Comparison of ENCODE assay signal across 8 cellular contexts in the genomic region with DNA sequence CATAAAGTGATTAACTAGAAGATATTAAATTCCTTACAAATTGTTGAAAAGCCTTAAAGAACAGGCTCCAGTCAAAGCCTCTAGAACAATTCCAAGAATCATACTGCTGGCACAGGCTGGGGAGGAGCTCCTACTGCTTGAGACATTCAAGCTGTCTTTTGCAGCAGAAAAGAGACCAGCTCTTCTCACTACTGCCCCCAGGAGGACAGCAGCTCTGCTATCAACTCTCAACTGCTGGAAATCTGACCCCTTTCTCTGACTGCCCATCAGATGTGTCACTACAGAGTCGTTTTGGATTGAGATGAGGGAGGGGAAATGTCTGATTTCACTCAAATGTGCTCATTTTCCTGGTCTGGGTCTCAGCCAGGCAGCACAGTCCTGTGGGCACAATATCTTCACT.
DNase-seq lines count a peak whose midpoint lies in the region; ATAC-seq, FAIRE-seq and TF ChIP-seq lines count a peak whose summit lies in the region.
"Not testable (repeated sequence)": the region's sequence is repeated elsewhere in the genome, so short reads cannot be mapped to it uniquely, and the experiment has no call there.

No MANE protein-coding gene starts in this region.

- not testable (repeated sequence) for H3K9me3 ChIP-seq in SJCRH30 (replicated peaks); liver (ENCODE audit: control insufficient read depth in 4 of 4, low read length in 3 of 4)

- not testable (repeated sequence) for H3K9ac ChIP-seq in KMS-11; liver (ENCODE audit: low read depth in 1 of 2, low read length in 2 of 2)

- H4K20me1 ChIP-seq in KMS-11 (ENCODE audit: insufficient read depth): not testable (repeated sequence)

- not testable (repeated sequence) for H3K4me3 ChIP-seq in KMS-11 (IDR thresholded peaks at IDR 0.05; ENCODE audit: insufficient read depth, low read depth, low read length); SJCRH30; choroid plexus epithelial cell (ENCODE audit: low read depth, low read length); liver (ENCODE audit: low read depth in 1 of 3, low read length in 3 of 3)

- peaks cover 13% of the 10 kb centered on the region for H3K4me1 ChIP-seq in KMS-11 (ENCODE audit: low read depth, poor library complexity, severe bottlenecking)
- H3K4me1 ChIP-seq in SJCRH30; liver (ENCODE audit: control insufficient read depth in 4 of 4, insufficient read depth in 4 of 4, low read length in 3 of 4): not testable (repeated sequence)

- not testable (repeated sequence) for H3K36me3 Mint-ChIP-seq in CD14-positive monocyte; glutamatergic neuron (ENCODE audit: unreplicated experiment)

- not testable (repeated sequence) for H3K27ac Mint-ChIP-seq in CD14-positive monocyte; glutamatergic neuron (ENCODE audit: unreplicated experiment)

- H3K4me2 ChIP-seq in KMS-11: not testable (repeated sequence)

- H3K79me2 ChIP-seq in KMS-11 (ENCODE audit: insufficient read depth, low read depth): not testable (repeated sequence)

- H3K9me3 Mint-ChIP-seq in CD14-positive monocyte; glutamatergic neuron (ENCODE audit: unreplicated experiment): not testable (repeated sequence)

- H2AFZ ChIP-seq in KMS-11 (ENCODE audit: low read depth): not testable (repeated sequence)

- TF ChIP-seq RAD21 in liver (IDR thresholded peaks at IDR 0.05): not testable (repeated sequence)

- intact Hi-C loops in CD14-positive monocyte (cut with micrococcal nuclease): not testable (repeated sequence)

- TF ChIP-seq CTCF in CD14-positive monocyte (IDR thresholded peaks at IDR 0.05) (peak; percentile 19), KMS-11 (conservative IDR thresholded peaks at IDR 0.05; ENCODE audit: low read depth, low read length) (peak; percentile 29; the same call in 1 of the 2 replicates), choroid plexus epithelial cell (conservative IDR thresholded peaks at IDR 0.05; ENCODE audit: low read depth, low read length) (peak; percentile 36), glutamatergic neuron (IDR thresholded peaks at IDR 0.05; ENCODE audit: partially characterized antibody, unreplicated experiment) (peak; percentile 25), liver (IDR thresholded peaks at IDR 0.05; ENCODE audit: low read depth, low read length, missing input control) (peak; percentile 11)

- WGBS in liver: 2% methylated on average over 1 of the region's 1 CpG

- not testable (repeated sequence) for H3K27me3 Mint-ChIP-seq in CD14-positive monocyte (ENCODE audit: low read depth in 3 of 3); glutamatergic neuron (ENCODE audit: unreplicated experiment)

- DNase-seq in CD14-positive monocyte (ENCODE audit: low spot score): not testable (repeated sequence)
- peak; percentile 13 to 24 for DNase-seq in SJCRH30
- peak; percentile 10 for DNase-seq in choroid plexus epithelial cell (ENCODE audit: low read depth)
- DNase-seq in glutamatergic neuron: peak; percentile 35
- DNase-seq in urothelium cell line (ENCODE audit: low spot score): peak; percentile 3

- ATAC-seq in GM19463 (IDR thresholded peaks at IDR 0.05; ENCODE audit: unreplicated experiment): peak; percentile 76

- FAIRE-seq in urothelium cell line (lab: Jason Lieb, UNC): not testable (repeated sequence)

- H3K4me3 Mint-ChIP-seq in CD14-positive monocyte; glutamatergic neuron (ENCODE audit: unreplicated experiment): not testable (repeated sequence)

- H3K4me1 Mint-ChIP-seq in CD14-positive monocyte; glutamatergic neuron (ENCODE audit: low read depth, unreplicated experiment): not testable (repeated sequence)

- not testable (repeated sequence) for H3K27ac ChIP-seq in KMS-11; SJCRH30; liver (ENCODE audit: low read depth in 1 of 2, low read length in 2 of 2)

- not testable (repeated sequence) for H3K36me3 ChIP-seq in KMS-11 (ENCODE audit: insufficient read depth); SJCRH30; liver (ENCODE audit: control insufficient read depth in 4 of 4, insufficient read depth in 3 of 4, low read depth in 1 of 4, low read length in 3 of 4)

- H3K27me3 ChIP-seq in KMS-11 (ENCODE audit: insufficient read depth, low read depth); SJCRH30; liver (ENCODE audit: control insufficient read depth in 4 of 4, insufficient read depth in 4 of 4, low read length in 3 of 4): not testable (repeated sequence)
